In the genomic region with DNA sequence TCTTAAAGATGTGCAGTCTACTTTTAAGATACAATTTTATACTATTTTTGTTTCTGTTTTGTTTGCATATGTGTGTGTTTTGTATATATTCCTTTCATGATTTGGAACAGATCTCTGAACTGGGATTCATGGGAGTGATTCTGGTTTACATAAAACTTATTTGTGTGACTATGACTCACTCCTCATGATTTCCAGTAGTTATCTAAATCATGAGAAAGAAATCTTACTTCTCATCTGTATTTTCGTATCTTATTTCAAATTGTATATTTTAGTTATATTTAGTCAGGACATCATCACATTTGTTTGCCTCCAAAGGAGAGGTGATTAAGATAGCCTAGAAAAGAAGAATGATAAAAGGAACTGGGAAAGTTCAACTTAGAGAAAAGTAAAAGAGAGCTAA, we compare ENCODE assay signal across 1 cellular context.
TF ChIP-seq lines count a peak whose summit lies in the region.

No MANE protein-coding gene starts in this region.

TF ChIP-seq in SK-N-SH, 30 proteins besides CTCF, POLR2A, EP300 and RAD21 (continued from another document):
- TF ChIP-seq, protein P1, sequence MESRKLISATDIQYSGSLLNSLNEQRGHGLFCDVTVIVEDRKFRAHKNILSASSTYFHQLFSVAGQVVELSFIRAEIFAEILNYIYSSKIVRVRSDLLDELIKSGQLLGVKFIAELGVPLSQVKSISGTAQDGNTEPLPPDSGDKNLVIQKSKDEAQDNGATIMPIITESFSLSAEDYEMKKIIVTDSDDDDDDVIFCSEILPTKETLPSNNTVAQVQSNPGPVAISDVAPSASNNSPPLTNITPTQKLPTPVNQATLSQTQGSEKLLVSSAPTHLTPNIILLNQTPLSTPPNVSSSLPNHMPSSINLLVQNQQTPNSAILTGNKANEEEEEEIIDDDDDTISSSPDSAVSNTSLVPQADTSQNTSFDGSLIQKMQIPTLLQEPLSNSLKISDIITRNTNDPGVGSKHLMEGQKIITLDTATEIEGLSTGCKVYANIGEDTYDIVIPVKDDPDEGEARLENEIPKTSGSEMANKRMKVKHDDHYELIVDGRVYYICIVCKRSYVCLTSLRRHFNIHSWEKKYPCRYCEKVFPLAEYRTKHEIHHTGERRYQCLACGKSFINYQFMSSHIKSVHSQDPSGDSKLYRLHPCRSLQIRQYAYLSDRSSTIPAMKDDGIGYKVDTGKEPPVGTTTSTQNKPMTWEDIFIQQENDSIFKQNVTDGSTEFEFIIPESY (IDR thresholded peaks at IDR 0.05; ENCODE audit: borderline replicate concordance, low read depth), result no peak
- peak; percentile 40; the same call in 1 of the 2 replicates for TF ChIP-seq MEF2A (IDR thresholded peaks at IDR 0.05; ENCODE audit: borderline replicate concordance, low read depth)
- TF ChIP-seq, protein P2, sequence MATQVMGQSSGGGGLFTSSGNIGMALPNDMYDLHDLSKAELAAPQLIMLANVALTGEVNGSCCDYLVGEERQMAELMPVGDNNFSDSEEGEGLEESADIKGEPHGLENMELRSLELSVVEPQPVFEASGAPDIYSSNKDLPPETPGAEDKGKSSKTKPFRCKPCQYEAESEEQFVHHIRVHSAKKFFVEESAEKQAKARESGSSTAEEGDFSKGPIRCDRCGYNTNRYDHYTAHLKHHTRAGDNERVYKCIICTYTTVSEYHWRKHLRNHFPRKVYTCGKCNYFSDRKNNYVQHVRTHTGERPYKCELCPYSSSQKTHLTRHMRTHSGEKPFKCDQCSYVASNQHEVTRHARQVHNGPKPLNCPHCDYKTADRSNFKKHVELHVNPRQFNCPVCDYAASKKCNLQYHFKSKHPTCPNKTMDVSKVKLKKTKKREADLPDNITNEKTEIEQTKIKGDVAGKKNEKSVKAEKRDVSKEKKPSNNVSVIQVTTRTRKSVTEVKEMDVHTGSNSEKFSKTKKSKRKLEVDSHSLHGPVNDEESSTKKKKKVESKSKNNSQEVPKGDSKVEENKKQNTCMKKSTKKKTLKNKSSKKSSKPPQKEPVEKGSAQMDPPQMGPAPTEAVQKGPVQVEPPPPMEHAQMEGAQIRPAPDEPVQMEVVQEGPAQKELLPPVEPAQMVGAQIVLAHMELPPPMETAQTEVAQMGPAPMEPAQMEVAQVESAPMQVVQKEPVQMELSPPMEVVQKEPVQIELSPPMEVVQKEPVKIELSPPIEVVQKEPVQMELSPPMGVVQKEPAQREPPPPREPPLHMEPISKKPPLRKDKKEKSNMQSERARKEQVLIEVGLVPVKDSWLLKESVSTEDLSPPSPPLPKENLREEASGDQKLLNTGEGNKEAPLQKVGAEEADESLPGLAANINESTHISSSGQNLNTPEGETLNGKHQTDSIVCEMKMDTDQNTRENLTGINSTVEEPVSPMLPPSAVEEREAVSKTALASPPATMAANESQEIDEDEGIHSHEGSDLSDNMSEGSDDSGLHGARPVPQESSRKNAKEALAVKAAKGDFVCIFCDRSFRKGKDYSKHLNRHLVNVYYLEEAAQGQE (IDR thresholded peaks at IDR 0.05; ENCODE audit: low read depth, low read length), result no peak
